Comparison of ENCODE assay signal across 20 cellular contexts in the genomic region with DNA sequence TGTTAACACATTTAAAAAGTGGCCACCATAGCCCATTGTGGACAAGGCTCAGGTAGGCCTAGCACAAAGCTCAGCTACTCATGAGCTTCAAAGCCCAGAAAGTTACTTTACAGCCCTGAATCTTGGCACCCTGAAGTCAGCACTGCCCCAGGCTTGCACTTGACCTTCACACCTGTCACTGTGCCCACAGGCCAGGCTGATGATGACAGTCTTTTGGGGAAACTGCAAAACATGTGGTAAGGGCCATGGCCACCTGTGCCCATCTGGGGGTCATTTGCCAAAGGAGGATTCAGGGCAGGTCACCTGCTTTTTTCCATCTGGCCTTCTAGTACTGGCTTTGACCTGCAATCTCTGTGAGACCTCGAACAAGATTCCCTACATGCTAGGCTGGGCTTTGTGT. TPM values are rescaled to one million over a fixed set of nuclear protein-coding genes. Genes with fewer than 3 reads are reported as not detected.
DNase-seq lines count a peak whose midpoint lies in the region; ATAC-seq, FAIRE-seq and TF ChIP-seq lines count a peak whose summit lies in the region.
"Had no signal": no experiment of that assay in that cellular context is flagged by ENCODE, and none has a peak within 500 bp of the region (broad histone marks: within the 10 kb centered on the region; RNA-seq: fewer than 3 reads in every experiment).

No MANE protein-coding gene starts in this region.

- peaks cover 12 to 18% of the 10 kb centered on the region in 2 donors for H3K27me3 Mint-ChIP-seq in effector memory CD8-positive, alpha-beta T cell

- H3K9ac ChIP-seq in colonic mucosa (ENCODE audit: low read depth in 2 of 2, low read length in 2 of 2) = no peak overlapping the region
- H3K9ac ChIP-seq: GM23248 had no signal

- H3K36me3 Mint-ChIP-seq in effector memory CD8-positive, alpha-beta T cell (ENCODE audit: insufficient read depth) = no peaks in the 10 kb centered on the region
- H3K36me3 Mint-ChIP-seq: CD4-positive, CD25-positive, alpha-beta regulatory T cell; CD8-positive, alpha-beta memory T cell had no signal

- H3K4me3 ChIP-seq in pancreas (no peak overlapping the region), colonic mucosa (no peak overlapping the region)
- H3K4me3 ChIP-seq: GM23248, HAP-1 had no signal

- FAIRE-seq in pancreas (lab: Jason Lieb, UNC) = no peak
- FAIRE-seq: A204.1, D721Med, G401.6, GM12891 had no signal

- TF ChIP-seq CTCF in pancreas (IDR thresholded peaks at IDR 0.05) (no peak), colonic mucosa (IDR thresholded peaks at IDR 0.05) (no peak)

- 35 to 53% methylated on average over 1 of the region's 1 CpG for WGBS in pancreas, 2 donors

- intact Hi-C loops in pancreas (cut with DNase I) (no loop called here), colonic mucosa (cut with DNase I) (no loop called here)

- H3K4me3 Mint-ChIP-seq in effector memory CD8-positive, alpha-beta T cell = no peak overlapping the region
- H3K4me3 Mint-ChIP-seq: CD4-positive, CD25-positive, alpha-beta regulatory T cell; CD8-positive, alpha-beta memory T cell had no signal

- H3K27ac Mint-ChIP-seq in effector memory CD8-positive, alpha-beta T cell = peak overlapping the region; percentile 24 to 56
- H3K27ac Mint-ChIP-seq: CD4-positive, CD25-positive, alpha-beta regulatory T cell; CD8-positive, alpha-beta memory T cell had no signal

- ATAC-seq in effector memory CD8-positive, alpha-beta T cell (replicated peaks) = no peak
- ATAC-seq in left lobe of liver (peak; percentile 69), pancreas (peak; percentile 23 to 74 (median 48)), HG02759 (IDR thresholded peaks at IDR 0.05; ENCODE audit: unreplicated experiment) (no peak), GM18870 (IDR thresholded peaks at IDR 0.05; ENCODE audit: unreplicated experiment) (no peak)

- H3K27me3 ChIP-seq in pancreas (no peaks in the 10 kb centered on the region), colonic mucosa (no peaks in the 10 kb centered on the region)
- H3K27me3 ChIP-seq: BE2C had no signal

- H3K9me3 ChIP-seq in pancreas (no peaks in the 10 kb centered on the region), colonic mucosa (no peaks in the 10 kb centered on the region)
- H3K9me3 ChIP-seq: BE2C, Caco-2, HAP-1 had no signal

- H3K9me3 Mint-ChIP-seq in effector memory CD8-positive, alpha-beta T cell = no peaks in the 10 kb centered on the region
- H3K9me3 Mint-ChIP-seq: CD8-positive, alpha-beta memory T cell had no signal

- no peak overlapping the region for H3K27ac ChIP-seq in pancreas
- no peak overlapping the region for H3K27ac ChIP-seq in colonic mucosa
- H3K27ac ChIP-seq: GM23248 had no signal

- H3K36me3 ChIP-seq in pancreas (peaks cover 0 to 19% (median 0%) of the 10 kb centered on the region in 3 donors), colonic mucosa (no peaks in the 10 kb centered on the region)
- H3K36me3 ChIP-seq: BE2C had no signal

- H3K4me1 ChIP-seq in pancreas = peaks cover 0 to 14% (median 3%) of the 10 kb centered on the region in 3 donors
- no peaks in the 10 kb centered on the region for H3K4me1 ChIP-seq in colonic mucosa
- H3K4me1 ChIP-seq: BE2C, Caco-2, HAP-1 had no signal

- DNase-seq in effector memory CD8-positive, alpha-beta T cell = no peak
- DNase-seq in left lobe of liver (ENCODE audit: low spot score) (no peak), pancreas (no peak), colonic mucosa (no peak)
- DNase-seq: ACHN; BE2C; C1 segment of cervical spinal cord; Caco-2; CD4-positive, CD25-positive, alpha-beta regulatory T cell; CD8-positive, alpha-beta memory T cell; GM23248; IMR-90 had no signal

- peaks cover 0 to 9% of the 10 kb centered on the region in 2 donors for H3K4me1 Mint-ChIP-seq in effector memory CD8-positive, alpha-beta T cell (ENCODE audit: low read depth in 2 of 2)
- H3K4me1 Mint-ChIP-seq: CD4-positive, CD25-positive, alpha-beta regulatory T cell; CD8-positive, alpha-beta memory T cell had no signal

RNA-seq across cellular contexts. Expression of a gene that starts 11.0 kb away (rescaled TPM):
- total RNA-seq in left lobe of liver = 44.7 TPM
- 10 to 100 TPM; 15.9 to 28.2 (median 19.0) TPM for total RNA-seq in pancreas
- polyA plus RNA-seq in pancreas = 10 to 100 TPM in 1 of 2 donors, 1 to 10 TPM in 1; 9.3 to 11.9 TPM
- total RNA-seq in colonic mucosa = 10 to 100 TPM; 41.5 to 48.6 TPM
- total RNA-seq: HT1080 had no signal
- polyA plus RNA-seq: CD8-positive, alpha-beta memory T cell; GM23248 had no signal

RNA-seq across cellular contexts. Expression of a gene that starts 11.1 kb away (rescaled TPM):
- total RNA-seq in left lobe of liver (23.2 TPM), pancreas (10 to 100 TPM in 1 of 6 donors, 1 to 10 TPM in 5; 4.0 to 12.7 (median 6.2) TPM), colonic mucosa (10 to 100 TPM; 18.6 to 25.7 TPM)
- polyA plus RNA-seq in pancreas = 10 to 100 TPM; 15.5 to 18.8 TPM
- total RNA-seq: GM23248, HT1080 had no signal
- polyA plus RNA-seq: IMR-90 had no signal

RNA-seq across cellular contexts. Expression of a gene that starts 46.7 kb away (rescaled TPM):
- total RNA-seq in left lobe of liver = 9.9 TPM
- total RNA-seq in pancreas = 10 to 100 TPM in 5 of 6 donors, 1 to 10 TPM in 1; 9.5 to 19.2 (median 14.5) TPM
- 10 to 100 TPM; 12.2 to 12.5 TPM for polyA plus RNA-seq in pancreas
- 10 to 100 TPM; 31.4 to 35.0 TPM for total RNA-seq in colonic mucosa

RNA-seq across cellular contexts. Expression of a gene that starts 56.4 kb away (rescaled TPM):
- total RNA-seq in left lobe of liver (30.3 TPM), pancreas (10 to 100 TPM; 16.0 to 31.8 (median 25.9) TPM), colonic mucosa (10 to 100 TPM; 46.0 to 52.9 TPM)
- 10 to 100 TPM; 48.3 to 63.6 TPM for polyA plus RNA-seq in pancreas

Comparison
In these comparisons a context has a peak if more than half of its experiments do, and no peak if none do; other contexts are left out.
1. ATAC-seq: peak in left lobe of liver (single experiment) and pancreas (4 of 4); none in effector memory CD8-positive, alpha-beta T cell (single experiment), HG02759 (single experiment) and GM18870 (single experiment).